In genomic region chr17:16352303-16352837, GRCh38 we compare ENCODE assay signal across 8 cellular contexts. TPM values are rescaled to one million over a fixed set of nuclear protein-coding genes. Genes with fewer than 3 reads are reported as not detected.
DNase-seq lines count a peak whose midpoint lies in the region; ATAC-seq and TF ChIP-seq lines count a peak whose summit lies in the region.

No MANE protein-coding gene starts in this region.

- H3K4me3 Mint-ChIP-seq in activated T-helper 17 cell treated with anti-CD3 and anti-CD28 coated beads, Interleukin-2, amount 50 U/mL, for 72 hours = peak overlapping the region; percentile 95
- peak overlapping the region; percentile 99 for H3K4me3 Mint-ChIP-seq in neural crest cell

- peaks cover 11% of the 10 kb centered on the region for H3F3A ChIP-seq in GM23248 (ENCODE audit: insufficient read depth)

- no peaks in the 10 kb centered on the region for H3K9me2 ChIP-seq in GM23248 (ENCODE audit: insufficient read depth)

- H3K9me3 Mint-ChIP-seq in activated T-helper 17 cell treated with anti-CD3 and anti-CD28 coated beads, Interleukin-2, amount 50 U/mL, for 72 hours = no peaks in the 10 kb centered on the region
- H3K9me3 Mint-ChIP-seq in neural crest cell = no peaks in the 10 kb centered on the region

- TF ChIP-seq CTCF in fibroblast of villous mesenchyme (IDR thresholded peaks at IDR 0.05; ENCODE audit: insufficient read depth, low read depth, low read length) = no peak
- no peak for TF ChIP-seq CTCF in neural crest cell (conservative IDR thresholded peaks at IDR 0.05)
- no peak for TF ChIP-seq CTCF in transverse colon (IDR thresholded peaks at IDR 0.05)

- peak; percentile 38 for ATAC-seq in activated T-helper 17 cell treated with anti-CD3 and anti-CD28 coated beads, Interleukin-2, amount 50 U/mL, for 72 hours (replicated peaks)
- no peak for ATAC-seq in GM18873 (IDR thresholded peaks at IDR 0.05; ENCODE audit: low FRiP score, unreplicated experiment)

- peak overlapping the region; percentile 73 for H3K27ac Mint-ChIP-seq in activated T-helper 17 cell treated with anti-CD3 and anti-CD28 coated beads, Interleukin-2, amount 50 U/mL, for 72 hours
- H3K27ac Mint-ChIP-seq in neural crest cell (ENCODE audit: unreplicated experiment) = peak overlapping the region; percentile 100

- DNase-seq in GM23248 = peak; percentile 66
- DNase-seq in NCI-H82 (lab: John Stamatoyannopoulos, UW) = peak; percentile 93
- peak; percentile 45 for DNase-seq in fibroblast of villous mesenchyme (ENCODE audit: low read depth)
- DNase-seq in neural crest cell (ENCODE audit: low read depth, low spot score) = peak; percentile 66
- peak; percentile 54 for DNase-seq in transverse colon

- in situ Hi-C loops in GM23248 (cut with MboI) = no loop called here
- in situ Hi-C loops in transverse colon (cut with MboI; ENCODE audit: low pct_ligation_motif_present in 1 of 4, low pct_unique_long_range_greater_than_20kb in 1 of 4, low sequenced_read_pairs in 3 of 4) = loop anchor here in 2 of 4 donors (25.0 kb wide), 1 partner anchor 160 kb away; no protein-coding TSS in a partner anchor

- TF ChIP-seq EP300 in transverse colon (IDR thresholded peaks at IDR 0.05; ENCODE audit: low read depth) = no peak

- H3K4me1 ChIP-seq in ACC112 (ENCODE audit: control insufficient read depth, insufficient read depth, low read length, unreplicated experiment) = peaks cover 6% of the 10 kb centered on the region
- peaks cover 6% of the 10 kb centered on the region; the same call in 1 of the 2 replicates for H3K4me1 ChIP-seq in GM23248 (ENCODE audit: insufficient read depth)
- H3K4me1 ChIP-seq in transverse colon = peaks cover 0 to 18% (median 14%) of the 10 kb centered on the region in 4 donors

- H3K4me2 ChIP-seq in GM23248 (ENCODE audit: unreplicated experiment) = peak overlapping the region; percentile 61

- H2AFZ ChIP-seq in ACC112 (ENCODE audit: low read length, unreplicated experiment) (peak overlapping the region; percentile 45), GM23248 (peak overlapping the region; percentile 95)

- H3K79me2 ChIP-seq in ACC112 (ENCODE audit: control insufficient read depth, insufficient read depth, low read length, unreplicated experiment) (peaks cover 29% of the 10 kb centered on the region), GM23248 (ENCODE audit: insufficient read depth) (no peaks in the 10 kb centered on the region)

- no peaks in the 10 kb centered on the region for H3K27me3 ChIP-seq in ACC112 (ENCODE audit: insufficient read depth, low read length)
- no peaks in the 10 kb centered on the region for H3K27me3 ChIP-seq in GM23248 (replicated peaks; ENCODE audit: insufficient read depth)
- peaks cover 11% of the 10 kb centered on the region for H3K27me3 ChIP-seq in transverse colon

- H3K4me1 Mint-ChIP-seq in activated T-helper 17 cell treated with anti-CD3 and anti-CD28 coated beads, Interleukin-2, amount 50 U/mL, for 72 hours = peaks cover 5% of the 10 kb centered on the region
- H3K4me1 Mint-ChIP-seq in neural crest cell = peaks cover 55% of the 10 kb centered on the region

- peaks cover 23% of the 10 kb centered on the region for H3K36me3 Mint-ChIP-seq in activated T-helper 17 cell treated with anti-CD3 and anti-CD28 coated beads, Interleukin-2, amount 50 U/mL, for 72 hours (ENCODE audit: low read depth)
- peaks cover 13% of the 10 kb centered on the region for H3K36me3 Mint-ChIP-seq in neural crest cell (ENCODE audit: low read depth)

- H3K27me3 Mint-ChIP-seq in activated T-helper 17 cell treated with anti-CD3 and anti-CD28 coated beads, Interleukin-2, amount 50 U/mL, for 72 hours = no peaks in the 10 kb centered on the region
- H3K27me3 Mint-ChIP-seq in neural crest cell (ENCODE audit: low read depth) = no peaks in the 10 kb centered on the region

- no peaks in the 10 kb centered on the region for H4K20me1 ChIP-seq in GM23248 (ENCODE audit: insufficient read depth)

- H3K9me3 ChIP-seq in GM23248 (ENCODE audit: low read depth) = no peaks in the 10 kb centered on the region
- no peaks in the 10 kb centered on the region for H3K9me3 ChIP-seq in transverse colon

- TF ChIP-seq POLR2A in transverse colon (IDR thresholded peaks at IDR 0.05) = peak; percentile 20

- H3K36me3 ChIP-seq in ACC112 (ENCODE audit: insufficient read depth, low read length) (peaks cover under 1% of the 10 kb centered on the region; the same call in 1 of the 2 replicates), GM23248 (ENCODE audit: low read depth) (no peaks in the 10 kb centered on the region), transverse colon (no peaks in the 10 kb centered on the region)

- 2 to 4% methylated on average over 37 of the region's 37 CpGs for WGBS in GM23248 (ENCODE audit: low coverage in 1 of 2, low lambda C conversion rate in 2 of 2, missing lambda C conversion rate in 2 of 2), 2 experiments
- 1% methylated on average over 35 of the region's 37 CpGs; no CpG with 5 or more reads in 1 of the 2 donors for WGBS in transverse colon (ENCODE audit: low coverage in 1 of 2), 2 donors

- H3K4me3 ChIP-seq in ACC112 (ENCODE audit: low read depth, low read length) (peak overlapping the region; percentile 89), GM23248 (peak overlapping the region; percentile 66), fibroblast of villous mesenchyme (ENCODE audit: low read depth, low read length) (peak overlapping the region; percentile 72), transverse colon (peak overlapping the region; percentile 59 to 86 (median 74))

- peak overlapping the region; percentile 39 for H3K9ac ChIP-seq in GM23248

- intact Hi-C loops in transverse colon (cut with DNase I; ENCODE audit: low total_unique reads) = no loop called here

- peak overlapping the region; percentile 18; the same call in 1 of the 2 replicates for H3K27ac ChIP-seq in ACC112 (ENCODE audit: low read depth, low read length)
- no peak overlapping the region for H3K27ac ChIP-seq in GM23248
- H3K27ac ChIP-seq in transverse colon = peak overlapping the region; percentile 76 to 91 (median 86)

RNA-seq across cellular contexts. Expression of gene CENPV, which starts 0.9 kb away (rescaled TPM):
- total RNA-seq in GM23248 (2014; rRNA removed; shearing (Covaris generic)) = 9.4 and 11.8 TPM in 2 replicates
- polyA plus RNA-seq in GM23248 (2016; fragmentation: Nextera tagmentation; extraction: Ambion mirVana) = 6.8 and 8.7 TPM in 2 replicates
- 10 to 100 TPM; 17.5 to 43.5 TPM for total RNA-seq in activated T-helper 17 cell treated with anti-CD3 and anti-CD28 coated beads, Interleukin-2, amount 50 U/mL, for 72 hours
- 20.3 and 33.8 TPM in 2 replicates for total RNA-seq in fibroblast of villous mesenchyme
- total RNA-seq in neural crest cell = 488 and 489 TPM in 2 replicates
- 100 to 1,000 TPM in 1 of 4 donors, 10 to 100 TPM in 3; 27.0 to 156 (median 57.1) TPM for total RNA-seq in transverse colon

RNA-seq across cellular contexts. Expression of gene UBB, which starts 28.5 kb away (rescaled TPM):
- 586 and 786 TPM in 2 replicates for total RNA-seq in GM23248 (2014; rRNA removed; shearing (Covaris generic))
- 1,286 and 1,305 TPM in 2 replicates for polyA plus RNA-seq in GM23248 (2016; fragmentation: Nextera tagmentation; extraction: Ambion mirVana)
- total RNA-seq in activated T-helper 17 cell treated with anti-CD3 and anti-CD28 coated beads, Interleukin-2, amount 50 U/mL, for 72 hours = 1,000 to 10,000 TPM in 1 of 2 donors, 100 to 1,000 TPM in 1; 896 to 1,413 TPM
- 1,346 and 1,383 TPM in 2 replicates for total RNA-seq in fibroblast of villous mesenchyme
- 2,058 and 2,177 TPM in 2 replicates for total RNA-seq in neural crest cell
- total RNA-seq in transverse colon = 1,000 to 10,000 TPM in 1 of 4 donors, 100 to 1,000 TPM in 3; 426 to 1,167 (median 805) TPM
